ENCODE assay signal across 29 cellular contexts in genomic region chr1:18032475-18032874, GRCh38.
"Had no signal": no experiment of that assay in that cellular context is flagged by ENCODE, and none has a peak within 500 bp of the region (broad histone marks: within the 10 kb centered on the region; RNA-seq: fewer than 3 reads in every experiment).

No MANE protein-coding gene starts in this region.

- H3K27me3 ChIP-seq: testis, thyroid gland, upper lobe of left lung, vagina had no signal

- FAIRE-seq: islet of Langerhans, kidney, pancreas had no signal

- H3K4me3 ChIP-seq: left ventricle myocardium inferior, lung, mucosa of descending colon, pancreas, prostate gland, skin epidermis, stomach, testis, thyroid gland, transverse colon, upper lobe of left lung, vagina had no signal

- H3K9me3 Mint-ChIP-seq: immature natural killer cell; natural killer cell treated with Interleukin-12 subunit alpha and Interleukin-12 subunit beta and Interleukin-15 and Interleukin-18, amount 100 ng/mL, for 72 hours; stimulated activated naive B cell treated with anti-CD40 and anti-IgM and Interleukin-4, amounts not matched to agents 10 μg/mL and 1 μg/mL and 100 μg/mL, for 72 hours had no signal

- H3K4me1 Mint-ChIP-seq: immature natural killer cell had no signal

- H3K27ac Mint-ChIP-seq: immature natural killer cell; naive thymus-derived CD4-positive, alpha-beta T cell; natural killer cell treated with Interleukin-12 subunit alpha and Interleukin-12 subunit beta and Interleukin-15 and Interleukin-18, amount 100 ng/mL, for 72 hours; stimulated activated naive B cell treated with anti-CD40 and anti-IgM and Interleukin-4, amounts not matched to agents 10 μg/mL and 1 μg/mL and 100 μg/mL, for 72 hours had no signal

- H3K4me3 Mint-ChIP-seq: immature natural killer cell; naive thymus-derived CD4-positive, alpha-beta T cell; natural killer cell treated with Interleukin-12 subunit alpha and Interleukin-12 subunit beta and Interleukin-15 and Interleukin-18, amount 100 ng/mL, for 72 hours; stimulated activated naive B cell treated with anti-CD40 and anti-IgM and Interleukin-4, amounts not matched to agents 10 μg/mL and 1 μg/mL and 100 μg/mL, for 72 hours had no signal

- H3K27ac ChIP-seq: left ventricle myocardium inferior, pancreas, prostate gland, skin epidermis, stomach, testis, thyroid gland, transverse colon, upper lobe of left lung, vagina had no signal

- DNase-seq: hypothalamus; immature natural killer cell; kidney; left colon; left ventricle myocardium inferior; midbrain; mucosa of descending colon; naive thymus-derived CD4-positive, alpha-beta T cell; nucleus accumbens; pancreas; retina; right cardiac atrium; stimulated activated CD4-positive, alpha-beta T cell treated with anti-CD3 and anti-CD28 coated beads, Interleukin-12 subunit alpha, Interleukin-12 subunit beta, amount 100 ng/mL, for 4 hours; stimulated activated CD4-positive, alpha-beta T cell treated with anti-CD3 and anti-CD28 coated beads, Interleukin-15, amount 100 ng/mL, for 24 hours; stimulated activated CD4-positive, alpha-beta T cell treated with anti-CD3 and anti-CD28 coated beads, Interleukin-2, amount 100 ng/mL, for 24 hours; stimulated activated CD4-positive, alpha-beta T cell treated with anti-CD3 and anti-CD28 coated beads, Interleukin-4, amount 100 ng/mL, for 1 hour; stimulated activated naive B cell treated with anti-CD40 and anti-IgM and Interleukin-4, amounts not matched to agents 10 μg/mL and 1 μg/mL and 100 μg/mL, for 72 hours; stimulated activated naive CD8-positive, alpha-beta T cell treated with anti-CD3 and anti-CD28 coated beads, Interleukin-15, Interleukin-2, amounts not matched to agents 100 U/mL and 50 U/mL, for 24 hours; stomach; testis; thyroid gland; transverse colon; upper lobe of left lung had no signal

- H3K36me3 Mint-ChIP-seq: immature natural killer cell; naive thymus-derived CD4-positive, alpha-beta T cell; natural killer cell treated with Interleukin-12 subunit alpha and Interleukin-12 subunit beta and Interleukin-15 and Interleukin-18, amount 100 ng/mL, for 72 hours; stimulated activated naive B cell treated with anti-CD40 and anti-IgM and Interleukin-4, amounts not matched to agents 10 μg/mL and 1 μg/mL and 100 μg/mL, for 72 hours had no signal

- H3K4me1 ChIP-seq: left ventricle myocardium inferior, pancreas, prostate gland, stomach, testis, thyroid gland, transverse colon, upper lobe of left lung, vagina had no signal

- H3K36me3 ChIP-seq: left ventricle myocardium inferior, pancreas, prostate gland, stomach, thyroid gland, transverse colon, upper lobe of left lung, vagina had no signal

- H3K9me3 ChIP-seq: left ventricle myocardium inferior, mucosa of descending colon, pancreas, prostate gland, stomach, testis, thyroid gland, transverse colon, upper lobe of left lung, vagina had no signal
